ENCODE assay signal across 8 cellular contexts in the genomic region with DNA sequence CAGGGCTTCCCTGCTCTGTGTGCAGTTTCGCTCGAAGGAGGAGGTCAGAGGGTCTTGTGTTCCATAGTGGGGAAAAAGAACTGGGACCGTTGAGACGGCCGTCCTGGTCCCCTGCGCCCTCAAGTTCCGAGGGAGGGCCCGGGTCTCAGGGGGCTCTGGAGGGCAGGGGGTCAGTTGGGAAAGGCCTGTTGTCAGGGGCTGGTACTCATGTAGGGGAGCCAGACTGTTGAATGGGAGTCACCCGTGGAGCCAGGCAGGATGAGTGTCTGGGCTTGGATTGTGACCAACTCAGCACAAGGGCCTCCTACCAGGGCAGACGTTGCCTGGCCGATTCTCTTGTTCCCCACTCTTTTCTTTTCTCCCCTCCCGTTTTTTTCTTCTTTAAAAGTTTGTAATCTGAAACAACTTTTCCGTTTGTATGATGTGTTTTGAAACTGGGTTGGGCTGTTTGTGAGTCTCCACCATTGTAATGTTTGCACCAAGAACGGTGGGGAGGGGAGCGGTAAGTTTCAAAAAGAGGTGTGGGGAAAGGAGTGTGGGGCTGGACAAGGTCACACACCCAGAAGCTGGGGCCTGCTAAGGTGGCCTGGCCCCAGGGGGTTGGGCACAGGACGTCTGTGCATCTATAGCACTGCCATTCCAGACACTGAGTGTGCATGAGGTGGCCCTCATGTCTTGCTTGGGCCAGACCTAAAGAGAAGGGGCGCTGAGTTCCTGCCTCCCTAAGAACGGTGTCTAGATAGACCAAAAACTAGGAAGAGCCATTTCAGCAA. TPM values are rescaled to one million over a fixed set of nuclear protein-coding genes. Genes with fewer than 3 reads are reported as not detected.
DNase-seq lines count a peak whose midpoint lies in the region; ATAC-seq and TF ChIP-seq lines count a peak whose summit lies in the region.

No MANE protein-coding gene starts in this region.

- ATAC-seq in GM21723 (IDR thresholded peaks at IDR 0.05; ENCODE audit: unreplicated experiment) = peak; percentile 27
- ATAC-seq in stimulated activated effector memory CD8-positive, alpha-beta T cell treated with anti-CD3 and anti-CD28 coated beads, Interleukin-12 subunit alpha, Interleukin-12 subunit beta, amount 100 ng/mL, for 72 hours = peak; percentile 48

- DNase-seq in Peyer's patch (peak in 2 of 3 donors; percentile 50 to 67), breast epithelium (ENCODE audit: low spot score in 2 of 2) (peak; percentile 64 to 75), kidney epithelial cell (ENCODE audit: low read depth) (no peak), Ammon's horn (ENCODE audit: low spot score) (no peak), NCI-H2196 treated with DMSO at 0.1 percent for 48 hours (lab: John Stamatoyannopoulos, UW; ENCODE audit: unreplicated experiment) (no peak), NAMALWA (ENCODE audit: low spot score) (no peak)
- peak in 1 of 2 donors; percentile 73 for DNase-seq in stimulated activated effector memory CD8-positive, alpha-beta T cell treated with anti-CD3 and anti-CD28 coated beads, Interleukin-12 subunit alpha, Interleukin-12 subunit beta, amount 100 ng/mL, for 72 hours (ENCODE audit: low spot score in 2 of 2)

- H3K4me3 ChIP-seq in Peyer's patch (peak overlapping the region; percentile 70 to 89 (median 87)), breast epithelium (peak overlapping the region; percentile 69 to 93 (median 84)), kidney epithelial cell (ENCODE audit: low read depth, low read length) (peak overlapping the region; percentile 88)

- H3K36me3 ChIP-seq in Peyer's patch = no peaks in the 10 kb centered on the region
- no peaks in the 10 kb centered on the region for H3K36me3 ChIP-seq in breast epithelium
- no peaks in the 10 kb centered on the region for H3K36me3 ChIP-seq in kidney epithelial cell (ENCODE audit: control insufficient read depth, insufficient read depth, low read length)

- TF ChIP-seq POLR2A in Peyer's patch (IDR thresholded peaks at IDR 0.05) (no peak), breast epithelium (IDR thresholded peaks at IDR 0.05) (no peak)

- intact Hi-C loops in breast epithelium (cut with DNase I; ENCODE audit: low total_unique reads) = no loop called here

- TF ChIP-seq CTCF in Peyer's patch (IDR thresholded peaks at IDR 0.05) (no peak), breast epithelium (IDR thresholded peaks at IDR 0.05) (no peak), kidney epithelial cell (IDR thresholded peaks at IDR 0.05; ENCODE audit: insufficient read depth, low read length, poor library complexity, severe bottlenecking) (no peak)

- peak overlapping the region; percentile 90 for H3K4me3 Mint-ChIP-seq in stimulated activated effector memory CD8-positive, alpha-beta T cell treated with anti-CD3 and anti-CD28 coated beads, Interleukin-12 subunit alpha, Interleukin-12 subunit beta, amount 100 ng/mL, for 72 hours

- H3K4me1 ChIP-seq in Peyer's patch = peaks cover 0 to 5% (median 0%) of the 10 kb centered on the region in 4 donors
- H3K4me1 ChIP-seq in breast epithelium = no peaks in the 10 kb centered on the region

- H3K27ac ChIP-seq in Peyer's patch (peak overlapping the region; percentile 79 to 98 (median 85)), breast epithelium (peak overlapping the region; percentile 93)

- H3K4me1 Mint-ChIP-seq in stimulated activated effector memory CD8-positive, alpha-beta T cell treated with anti-CD3 and anti-CD28 coated beads, Interleukin-12 subunit alpha, Interleukin-12 subunit beta, amount 100 ng/mL, for 72 hours = peaks cover 50% of the 10 kb centered on the region

- H3K9me3 Mint-ChIP-seq in stimulated activated effector memory CD8-positive, alpha-beta T cell treated with anti-CD3 and anti-CD28 coated beads, Interleukin-12 subunit alpha, Interleukin-12 subunit beta, amount 100 ng/mL, for 72 hours = no peaks in the 10 kb centered on the region

- no peaks in the 10 kb centered on the region for H3K9me3 ChIP-seq in Peyer's patch
- H3K9me3 ChIP-seq in breast epithelium = no peaks in the 10 kb centered on the region

- H3K36me3 Mint-ChIP-seq in stimulated activated effector memory CD8-positive, alpha-beta T cell treated with anti-CD3 and anti-CD28 coated beads, Interleukin-12 subunit alpha, Interleukin-12 subunit beta, amount 100 ng/mL, for 72 hours = peaks cover 10% of the 10 kb centered on the region

- H3K27me3 ChIP-seq in Peyer's patch (no peaks in the 10 kb centered on the region), breast epithelium (no peaks in the 10 kb centered on the region), kidney epithelial cell (ENCODE audit: control insufficient read depth, insufficient read depth, low read length) (no peaks in the 10 kb centered on the region)

- H3K27ac Mint-ChIP-seq in stimulated activated effector memory CD8-positive, alpha-beta T cell treated with anti-CD3 and anti-CD28 coated beads, Interleukin-12 subunit alpha, Interleukin-12 subunit beta, amount 100 ng/mL, for 72 hours = peak overlapping the region; percentile 93

RNA-seq across cellular contexts. Expression of a gene that starts 1.1 kb away (rescaled TPM):
- 10 to 100 TPM in 2 of 4 donors, 1 to 10 TPM in 2; 5.7 to 41.3 (median 10.5) TPM for total RNA-seq in Peyer's patch
- 100 to 1,000 TPM in 1 of 3 donors, 10 to 100 TPM in 2; 16.8 to 111 (median 58.0) TPM for total RNA-seq in breast epithelium
- total RNA-seq in kidney epithelial cell = 40.7 and 48.0 TPM in 2 replicates

Comparison
In these comparisons a context has a peak if more than half of its experiments do, and no peak if none do; other contexts are left out.
1. DNase-seq: peak in Peyer's patch (2 of 3) and breast epithelium (2 of 2); none in kidney epithelial cell (single experiment), Ammon's horn (single experiment), NCI-H2196 treated with DMSO at 0.1 percent for 48 hours (single experiment) and NAMALWA (single experiment).
2. Peak in every context shown above with its lines, with median percentiles within 50 percentile points of each other: H3K4me3 ChIP-seq.